Comparison of ENCODE assay signal across 26 cellular contexts in the genomic region with DNA sequence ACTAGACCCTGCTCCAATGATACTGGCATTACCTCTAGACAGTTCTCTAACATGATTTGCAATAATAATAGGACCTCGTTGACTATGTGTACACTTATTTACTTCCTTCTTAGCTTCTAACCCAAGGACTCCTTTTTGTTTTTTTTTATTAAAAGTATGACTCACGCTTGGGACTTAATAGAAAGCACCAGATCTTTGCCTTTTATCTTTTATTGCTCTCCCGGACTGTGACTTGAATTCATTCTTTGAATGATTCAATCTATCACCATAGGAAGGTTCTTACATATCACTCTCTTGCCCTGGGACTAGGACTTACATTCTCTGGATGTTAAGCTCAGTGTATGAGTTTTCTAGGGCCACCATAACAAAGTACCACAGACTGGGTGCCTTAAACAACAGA. TPM values are rescaled to one million over a fixed set of nuclear protein-coding genes. Genes with fewer than 3 reads are reported as not detected.
"Had no signal": no experiment of that assay in that cellular context is flagged by ENCODE, and none has a peak within 500 bp of the region (broad histone marks: within the 10 kb centered on the region; RNA-seq: fewer than 3 reads in every experiment).

No MANE protein-coding gene starts in this region.

- H3K4me3 ChIP-seq: colonic mucosa, lung, pancreas, spleen, thyroid gland had no signal

- DNase-seq: activated CD4-positive, alpha-beta T cell treated with anti-CD3 and anti-CD28 coated beads, Interleukin-2, amount 10 ng/mL, durations not matched to agents 7 days and 5 days; activated CD8-positive, alpha-beta memory T cell treated with anti-CD3 and anti-CD28 coated beads for 24 hours; activated CD8-positive, alpha-beta memory T cell treated with anti-CD3 and anti-CD28 coated beads, Interleukin-2, amount 50 U/mL, for 48 hours; activated effector memory CD4-positive, alpha-beta T cell treated with Interleukin-2 at 50 U/mL for 16 hours; activated naive CD4-positive, alpha-beta T cell treated with anti-CD3 and anti-CD28 coated beads, Interleukin-2, amount 10 ng/mL, durations not matched to agents 7 days and 5 days; activated naive CD8-positive, alpha-beta T cell treated with anti-CD3 and anti-CD28 coated beads, Interleukin-2, amount 50 U/mL, for 24 hours; activated T-cell treated with anti-CD3 and anti-CD28 coated beads, Interleukin-2, amount 50 U/mL, for 48 hours; anterior cingulate cortex; colonic mucosa; glutamatergic neuron; hypothalamus; pancreas; spleen; stimulated activated CD4-positive, alpha-beta T cell treated with anti-CD3 and anti-CD28 coated beads, Interleukin-4, amount 100 ng/mL, for 4 hours; T-helper 1 cell; T-helper 9 cell; thyroid gland had no signal

- ATAC-seq: activated naive CD8-positive, alpha-beta T cell treated with anti-CD3 and anti-CD28 coated beads, Interleukin-2, amount 50 U/mL, for 24 hours; natural killer cell treated with Interleukin-12 subunit alpha and Interleukin-12 subunit beta and Interleukin-15 and Interleukin-18, amount 100 ng/mL, for 72 hours; pancreas; stimulated activated memory B cell treated with anti-CD40 and anti-IgM and Interleukin-4, amounts not matched to agents 10 μg/mL and 1 μg/mL and 100 μg/mL, for 72 hours had no signal

- FAIRE-seq: keratinocyte, pancreas had no signal

- H3K9me3 ChIP-seq: colonic mucosa, neutrophil, pancreas, thyroid gland had no signal

- H3K27ac ChIP-seq: colonic mucosa, neutrophil, pancreas, spleen, thyroid gland had no signal

- H3K27me3 ChIP-seq: colonic mucosa, neutrophil, pancreas, spleen, thyroid gland had no signal

- H3K4me1 ChIP-seq: colonic mucosa, pancreas, spleen, thyroid gland had no signal

- H3K36me3 ChIP-seq: colonic mucosa, neutrophil, pancreas, spleen, thyroid gland had no signal

RNA-seq across cellular contexts. Expression of a gene that starts 9.0 kb away (rescaled TPM):
- total RNA-seq: activated CD4-positive, alpha-beta T cell treated with anti-CD3 and anti-CD28 coated beads, Interleukin-2, amount 10 ng/mL, durations not matched to agents 7 days and 5 days; mesothelial cell of epicardium; natural killer cell treated with Interleukin-12 subunit alpha and Interleukin-12 subunit beta and Interleukin-15 and Interleukin-18, amount 100 ng/mL, for 72 hours; pulmonary artery endothelial cell; thyroid gland; ureter had no signal
- polyA plus RNA-seq: esophagus, pancreas, spleen had no signal
